Comparison of ENCODE assay signal across 8 cellular contexts in the genomic region with DNA sequence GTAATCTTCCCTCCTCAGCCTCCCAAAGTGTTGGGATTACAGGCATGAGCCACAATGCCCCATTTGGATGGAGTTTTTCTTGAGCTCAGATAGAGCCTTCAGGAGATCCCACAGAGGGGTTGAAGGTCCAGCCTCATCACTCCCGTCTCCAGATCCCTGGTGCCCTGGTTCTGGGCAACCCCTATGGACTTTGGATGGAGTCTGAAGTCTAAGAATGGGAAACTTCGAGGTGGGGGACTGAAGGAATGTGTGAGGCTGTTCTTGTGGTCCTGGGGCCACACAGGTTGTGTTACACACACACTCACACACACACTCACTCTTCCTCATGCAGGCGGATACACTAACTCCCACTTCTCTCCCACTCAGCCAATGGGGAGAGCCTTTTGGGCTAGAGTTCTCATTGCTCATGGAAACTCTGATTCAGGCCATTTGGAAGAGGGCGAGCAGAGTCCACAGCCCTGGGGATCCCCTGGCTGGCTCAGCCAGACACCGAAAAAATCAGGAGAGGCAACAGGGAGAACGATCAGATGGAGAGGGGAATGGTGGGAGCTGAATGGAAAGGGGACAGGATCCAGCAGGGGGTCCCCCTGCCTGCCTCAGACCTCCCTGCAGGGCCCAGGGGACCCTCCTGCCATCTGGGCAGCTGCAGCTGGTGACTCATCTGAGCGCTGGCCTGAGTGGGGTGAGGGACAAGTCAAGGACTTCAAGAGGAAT. TPM values are rescaled to one million over a fixed set of nuclear protein-coding genes. Genes with fewer than 3 reads are reported as not detected.
DNase-seq lines count a peak whose midpoint lies in the region; ATAC-seq, FAIRE-seq and TF ChIP-seq lines count a peak whose summit lies in the region.

No MANE protein-coding gene starts in this region.

- H3K4me1 ChIP-seq in mesodermal cell (ENCODE audit: control insufficient read depth, insufficient read depth, low read length, poor library complexity, severe bottlenecking), result peaks cover 21% of the 10 kb centered on the region

- no peak for FAIRE-seq in urothelium cell line (lab: Jason Lieb, UNC)

- H3K27ac ChIP-seq in coronary artery (peak overlapping the region; percentile 77 to 86), mesodermal cell (ENCODE audit: low read depth, low read length, severe bottlenecking) (peak overlapping the region; percentile 4)

- peak; percentile 34 for DNase-seq in stimulated activated CD4-positive, alpha-beta T cell treated with anti-CD3 and anti-CD28 coated beads, Interleukin-15, amount 100 ng/mL, for 24 hours
- no peak for DNase-seq in stimulated activated CD4-positive, alpha-beta T cell treated with anti-CD3 and anti-CD28 coated beads, Interleukin-2, amount 100 ng/mL, for 48 hours
- DNase-seq in coronary artery (ENCODE audit: low spot score) (no peak), urothelium cell line (ENCODE audit: low spot score) (peak; percentile 41), CD1c-positive myeloid dendritic cell (ENCODE audit: extremely low spot score) (no peak), mesenteric fat pad (ENCODE audit: low spot score) (no peak)

- no peak for TF ChIP-seq CTCF in coronary artery (IDR thresholded peaks at IDR 0.05)

- H3K36me3 ChIP-seq in mesodermal cell (ENCODE audit: control insufficient read depth, insufficient read depth, low read length), result peaks cover 86% of the 10 kb centered on the region

- H3K9me3 ChIP-seq in mesodermal cell (ENCODE audit: control insufficient read depth, low read length), result no peaks in the 10 kb centered on the region

- 92% methylated on average over 6 of the region's 7 CpGs; no CpG with 5 or more reads in 1 of the 2 experiments for WGBS in mesodermal cell (ENCODE audit: insufficient coverage in 2 of 2), 2 experiments

- H3K4me3 ChIP-seq in coronary artery (peak overlapping the region; percentile 22), mesodermal cell (ENCODE audit: extremely low read depth, insufficient read depth, low read length, poor library complexity, severe bottlenecking) (no peak overlapping the region)

- no peak for ATAC-seq in GM21423 (IDR thresholded peaks at IDR 0.05; ENCODE audit: unreplicated experiment)

RNA-seq across cellular contexts. Expression of gene IGFBP4, which starts 9.0 kb away (rescaled TPM):
- polyA plus RNA-seq in mesodermal cell (2013, experiment 1 of 2), result 445 TPM
- 332 TPM for polyA plus RNA-seq in mesodermal cell (2013, experiment 2 of 2)
- total RNA-seq in mesenteric fat pad, result 1,107 TPM

RNA-seq across cellular contexts. Expression of gene TOP2A, which starts 34.5 kb away (rescaled TPM):
- 189 TPM for polyA plus RNA-seq in mesodermal cell (2013, experiment 1 of 2)
- 212 TPM for polyA plus RNA-seq in mesodermal cell (2013, experiment 2 of 2)
- total RNA-seq in mesenteric fat pad, result 0.48 TPM

RNA-seq across cellular contexts. Expression of gene TNS4, which starts 49.2 kb away (rescaled TPM):
- polyA plus RNA-seq in mesodermal cell (2013, experiment 1 of 2), result not detected
- polyA plus RNA-seq in mesodermal cell (2013, experiment 2 of 2), result not detected
- total RNA-seq in mesenteric fat pad, result 0.16 TPM

Comparison
In these comparisons a context has a peak if more than half of its experiments do, and no peak if none do; other contexts are left out.
1. DNase-seq: peak in stimulated activated CD4-positive, alpha-beta T cell treated with anti-CD3 and anti-CD28 coated beads, Interleukin-15, amount 100 ng/mL, for 24 hours (single experiment) and urothelium cell line (single experiment); none in stimulated activated CD4-positive, alpha-beta T cell treated with anti-CD3 and anti-CD28 coated beads, Interleukin-2, amount 100 ng/mL, for 48 hours (0 of 2), coronary artery (single experiment), CD1c-positive myeloid dendritic cell (single experiment) and mesenteric fat pad (single experiment).